In the genomic region with DNA sequence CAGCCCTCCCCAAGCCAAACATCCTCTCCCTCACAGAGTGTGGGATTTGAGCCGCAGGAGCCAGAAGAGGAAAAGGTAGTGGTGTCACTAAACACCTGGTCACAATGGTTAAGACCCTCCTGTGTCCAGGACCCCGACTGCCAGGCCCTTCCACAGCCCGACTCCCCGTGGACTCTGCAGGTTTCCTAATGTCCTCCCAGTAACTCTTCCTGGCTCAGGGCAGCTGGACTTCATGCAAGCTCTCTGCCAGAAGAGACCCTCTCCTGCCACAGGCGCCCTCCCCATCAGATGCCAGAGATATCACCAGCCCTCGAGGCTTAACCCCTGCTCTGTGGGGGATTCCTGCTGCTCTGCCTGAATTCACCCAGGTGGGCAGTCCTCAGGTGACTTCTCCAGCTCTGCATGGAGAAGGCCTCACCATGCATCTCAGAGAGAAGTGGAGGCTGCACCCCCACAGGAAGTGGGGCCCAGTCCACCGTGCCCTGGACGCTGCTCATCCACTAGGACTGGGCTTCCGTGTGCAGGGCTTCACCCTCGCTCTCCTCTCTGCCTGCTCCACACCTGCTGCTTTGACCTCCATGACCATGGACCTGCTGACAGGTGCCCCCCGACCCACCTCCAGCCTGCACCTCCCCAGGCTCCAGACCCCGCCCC, we compare ENCODE assay signal across 14 cellular contexts.
"Had no signal": no experiment of that assay in that cellular context is flagged by ENCODE, and none has a peak within 500 bp of the region (broad histone marks: within the 10 kb centered on the region; RNA-seq: fewer than 3 reads in every experiment).

No MANE protein-coding gene starts in this region.

- ATAC-seq: activated CD4-positive, alpha-beta T cell treated with anti-CD3 and anti-CD28 coated beads for 36 hours; stimulated activated memory B cell treated with anti-CD40 and anti-IgM and Interleukin-4, amounts not matched to agents 10 μg/mL and 1 μg/mL and 100 μg/mL, for 72 hours; T-helper 17 cell had no signal

- DNase-seq: activated CD4-positive, alpha-beta memory T cell treated with anti-CD3 and anti-CD28 coated beads for 36 hours; activated CD4-positive, alpha-beta T cell treated with anti-CD3 and anti-CD28 coated beads for 36 hours; activated naive CD4-positive, alpha-beta T cell treated with Interleukin-2 at 50 U/mL for 16 hours; anterior cingulate cortex; cerebellar nuclear complex; erythroblast; stimulated activated CD4-positive, alpha-beta T cell treated with anti-CD3 and anti-CD28 coated beads, Interleukin-2, amount 100 ng/mL, for 48 hours; T-helper 17 cell; WERI-Rb-1 had no signal

- H3K9me3 ChIP-seq: ovary, tibial artery, vagina had no signal

- H3K36me3 ChIP-seq: ovary, vagina, WERI-Rb-1 had no signal

- H3K4me3 ChIP-seq: dorsolateral prefrontal cortex, ovary, tibial artery, vagina had no signal

- H3K27me3 ChIP-seq: ovary, tibial artery, vagina had no signal

- H3K27ac ChIP-seq: dorsolateral prefrontal cortex, ovary, tibial artery, vagina, WERI-Rb-1 had no signal

- H3K4me1 ChIP-seq: tibial artery had no signal
